In genomic region chr9:95053611-95054440, GRCh38 we compare ENCODE assay signal across 16 cellular contexts.
DNase-seq lines count a peak whose midpoint lies in the region; ATAC-seq, FAIRE-seq and TF ChIP-seq lines count a peak whose summit lies in the region.
"Had no signal": no experiment of that assay in that cellular context is flagged by ENCODE, and none has a peak within 500 bp of the region (broad histone marks: within the 10 kb centered on the region; RNA-seq: fewer than 3 reads in every experiment).

No MANE protein-coding gene starts in this region.

- CTCF ChIA-PET in A549 (lab: Yijun Ruan, JAX) (interaction anchor here (0.6 to 1.3 kb wide), 4 partner anchors 8 to 299 kb away, joined by 3 to 7 read pairs (median 5); no protein-coding TSS in a partner anchor), RWPE1 (lab: Yijun Ruan, JAX) (interaction anchor here (0.6 to 0.7 kb wide), 2 partner anchors 132 to 305 kb away, joined by 3 to 4 read pairs; no protein-coding TSS in a partner anchor)

- no peak for TF ChIP-seq EP300 in A549 (IDR thresholded peaks at IDR 0.05)

- no peak for TF ChIP-seq POLR2A in A549 (IDR thresholded peaks at IDR 0.05; ENCODE audit: low read length)
- no peak for TF ChIP-seq POLR2A in prostate gland (IDR thresholded peaks at IDR 0.05)

- no peak for TF ChIP-seq CTCF in A549 (IDR thresholded peaks at IDR 0.05)
- no peak for TF ChIP-seq CTCF in RWPE1 (conservative IDR thresholded peaks at IDR 0.05; ENCODE audit: low read depth)
- TF ChIP-seq CTCF in prostate gland (IDR thresholded peaks at IDR 0.05), result no peak

- H3K27me3 ChIP-seq in prostate gland (replicated peaks; ENCODE audit: insufficient read depth), result no peaks in the 10 kb centered on the region

- DNase-seq in A549 (ENCODE audit: low read depth in 1 of 2, low spot score in 1 of 2), result no peak
- DNase-seq in RWPE1 (ENCODE audit: low spot score), result peak; percentile 41
- peak; percentile 76 for DNase-seq in fibroblast of peridontal ligament (ENCODE audit: extremely low read depth)
- DNase-seq in prostate gland (ENCODE audit: low spot score), result no peak
- no peak for DNase-seq in stimulated activated CD4-positive, alpha-beta T cell treated with anti-CD3 and anti-CD28 coated beads, Interleukin-4, amount 100 ng/mL, for 1 hour
- DNase-seq in NCI-H774 (lab: John Stamatoyannopoulos, UW), result no peak
- no peak for DNase-seq in activated T-cell treated with anti-CD3 and anti-CD28 coated beads for 4 hours
- DNase-seq: activated CD4-positive, alpha-beta T cell treated with anti-CD3 and anti-CD28 coated beads, Interleukin-2, amount 50 U/mL, for 1 hour; activated T-cell treated with anti-CD3 and anti-CD28 coated beads, Interleukin-2, amount 50 U/mL, for 72 hours; kidney glomerular epithelial cell; naive thymus-derived CD8-positive, alpha-beta T cell; NCI-H2029 treated with DMSO at 0.1 percent for 48 hours; NCI-H82; SHP77 had no signal

- intact Hi-C loops in prostate gland (cut with DNase I), result no loop called here

- no peak for FAIRE-seq in A549 (lab: Jason Lieb, UNC)

- peak overlapping the region; percentile 93 for H3K4me2 ChIP-seq in A549

- H3K27ac ChIP-seq in A549 (peak overlapping the region; percentile 13 to 55; a peak in 3 of 6 replicates), RWPE1 (peak overlapping the region; percentile 48), prostate gland (peak overlapping the region; percentile 86 to 89)

- WGBS in A549 (ENCODE audit: missing lambda C conversion rate), result 46% methylated on average over 4 of the region's 4 CpGs
- 61% methylated on average over 4 of the region's 4 CpGs for WGBS in prostate gland

- H3K9me3 ChIP-seq in A549 (no peaks in the 10 kb centered on the region), prostate gland (no peaks in the 10 kb centered on the region)

- H3K4me1 ChIP-seq in A549, result peaks cover 75% of the 10 kb centered on the region
- H3K4me1 ChIP-seq in prostate gland (replicated peaks), result peaks cover 8% of the 10 kb centered on the region

- no peaks in the 10 kb centered on the region for H3K36me3 ChIP-seq in prostate gland

- POLR2A ChIA-PET in A549 (lab: Yijun Ruan, JAX) (interaction anchor here (1.0 kb wide), 1 partner anchor 385 kb away, joined by 3 read pairs; no protein-coding TSS in a partner anchor), RWPE1 (lab: Yijun Ruan, JAX; ENCODE audit: low non-redundant PET) (no interaction called here)

- H3K4me3 ChIP-seq in A549 (peak overlapping the region; percentile 25; the same call in 1 of the 3 replicates), prostate gland (no peak overlapping the region)

- 0 out of 6 replicates have a peak, but pooled peaks of 1 of the 2 experiments have one; percentile 3 for ATAC-seq in A549
- ATAC-seq in HG03520 (IDR thresholded peaks at IDR 0.05; ENCODE audit: unreplicated experiment), result no peak
- ATAC-seq: activated T-cell treated with anti-CD3 and anti-CD28 coated beads, Interleukin-2, amount 50 U/mL, for 72 hours; naive thymus-derived CD8-positive, alpha-beta T cell; sciatic nerve had no signal

- no peak for TF ChIP-seq RAD21 in A549 (conservative IDR thresholded peaks at IDR 0.05 in 1 of 2, IDR thresholded peaks at IDR 0.05 in 1 of 2)

TF ChIP-seq in A549, 52 proteins besides CTCF, POLR2A, EP300 and RAD21:
- no peak for TF ChIP-seq FOXS1 (CRISPR knock-in tag; IDR thresholded peaks at IDR 0.05)
- TF ChIP-seq NR3C1 (IDR thresholded peaks at IDR 0.05), result no peak
- TF ChIP-seq CEBPB (IDR thresholded peaks at IDR 0.05), result peak in 1 of 2 experiments; percentile 24; a peak in 1 of 4 replicates
- TF ChIP-seq BHLHE40 (IDR thresholded peaks at IDR 0.05; ENCODE audit: low read depth, low read length), result no peak
- TF ChIP-seq FOSL2 (IDR thresholded peaks at IDR 0.05), result no peak
- 0 out of 2 replicates have a peak, but pooled peaks have one; percentile 5 for TF ChIP-seq FOSL2 (CRISPR knock-in tag; IDR thresholded peaks at IDR 0.05)
- no peak for TF ChIP-seq MAX (IDR thresholded peaks at IDR 0.05)
- no peak for TF ChIP-seq ZNF302 (CRISPR knock-in tag; IDR thresholded peaks at IDR 0.05)
TF ChIP-seq in A549: peak in this region for 2.

Comparison
In these comparisons a context has a peak if more than half of its experiments do, and no peak if none do; other contexts are left out.
1. DNase-seq: peak in RWPE1 (single experiment) and fibroblast of peridontal ligament (single experiment); none in A549 (0 of 2), prostate gland (single experiment), stimulated activated CD4-positive, alpha-beta T cell treated with anti-CD3 and anti-CD28 coated beads, Interleukin-4, amount 100 ng/mL, for 1 hour (single experiment), NCI-H774 (single experiment) and activated T-cell treated with anti-CD3 and anti-CD28 coated beads for 4 hours (single experiment).
2. H3K27ac ChIP-seq: peak in every context shown above with its lines; median percentile 88 in prostate gland; 48 in RWPE1; 34 in A549.